Comparison of ENCODE assay signal across 21 cellular contexts in the genomic region with DNA sequence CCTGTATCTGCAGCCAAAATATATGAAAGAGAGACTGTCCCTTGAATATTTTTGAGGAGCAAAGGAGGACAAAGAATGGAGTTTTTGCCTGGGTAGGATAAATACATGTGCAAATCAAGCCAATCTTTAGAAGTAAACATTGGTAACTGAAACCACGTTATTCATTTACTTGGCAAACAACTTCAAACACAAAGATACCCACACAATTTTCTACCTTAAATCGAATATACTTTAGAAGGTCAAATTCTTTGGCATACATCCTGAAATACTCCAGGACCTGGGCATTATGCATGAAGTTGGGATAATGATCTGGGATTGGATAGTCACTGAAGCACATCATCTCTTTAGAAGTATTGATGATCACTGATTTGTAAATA. TPM values are rescaled to one million over a fixed set of nuclear protein-coding genes. Genes with fewer than 3 reads are reported as not detected.
"Had no signal": no experiment of that assay in that cellular context is flagged by ENCODE, and none has a peak within 500 bp of the region (broad histone marks: within the 10 kb centered on the region; RNA-seq: fewer than 3 reads in every experiment).

No MANE protein-coding gene starts in this region.

- ATAC-seq: activated CD4-positive, alpha-beta T cell treated with anti-CD3 and anti-CD28 coated beads for 36 hours; activated CD8-positive, alpha-beta memory T cell treated with anti-CD3 and anti-CD28 coated beads, Interleukin-2, amount 10 ng/mL, durations not matched to agents 7 days and 5 days; activated CD8-positive, alpha-beta T cell treated with anti-CD3 and anti-CD28 coated beads, Interleukin-2, amount 10 ng/mL, durations not matched to agents 7 days and 5 days; naive thymus-derived CD4-positive, alpha-beta T cell; sciatic nerve had no signal

- H3K27me3 ChIP-seq: uterus had no signal

- H3K27ac ChIP-seq: skin epidermis, thoracic aorta, uterus had no signal

- FAIRE-seq: bronchial epithelial cell, frontal cortex had no signal

- H3K4me3 ChIP-seq: skin epidermis, thoracic aorta, uterus had no signal

- H3K9me3 ChIP-seq: thoracic aorta, uterus had no signal

- DNase-seq: activated CD4-positive, alpha-beta T cell treated with anti-CD3 and anti-CD28 coated beads for 36 hours; activated CD4-positive, CD25-positive, alpha-beta regulatory T cell; activated CD8-positive, alpha-beta memory T cell treated with anti-CD3 and anti-CD28 coated beads, Interleukin-2, amount 10 ng/mL, durations not matched to agents 7 days and 5 days; activated CD8-positive, alpha-beta T cell treated with anti-CD3 and anti-CD28 coated beads, Interleukin-2, amount 10 ng/mL, durations not matched to agents 7 days and 5 days; activated naive CD4-positive, alpha-beta T cell; activated T-cell treated with anti-CD3 and anti-CD28 coated beads, Interleukin-2, amount 50 U/mL, for 48 hours; effector memory CD4-positive, alpha-beta T cell; glutamatergic neuron; islet precursor cell; midbrain; naive thymus-derived CD4-positive, alpha-beta T cell; posterior cingulate gyrus; stimulated activated CD4-positive, alpha-beta T cell treated with anti-CD3 and anti-CD28 coated beads, Interleukin-12 subunit alpha, Interleukin-12 subunit beta, amount 100 ng/mL, for 4 hours; stimulated activated CD4-positive, alpha-beta T cell treated with anti-CD3 and anti-CD28 coated beads, Interleukin-4, amount 100 ng/mL, for 1 hour; uterus had no signal

- H3K4me1 ChIP-seq: uterus had no signal

- H3K36me3 ChIP-seq: uterus had no signal

RNA-seq across cellular contexts. Expression of gene FMO5, which starts 9.6 kb away (rescaled TPM):
- total RNA-seq: bronchial epithelial cell had no signal
- polyA plus RNA-seq: neural cell had no signal
